ENCODE assay signal across 13 cellular contexts in genomic region chr3:157075693-157076420, GRCh38.
A peak's percentile ranks its signal among the peaks of the same experiment; 100 is the strongest.
DNase-seq lines count a peak whose midpoint lies in the region; ATAC-seq, FAIRE-seq and TF ChIP-seq lines count a peak whose summit lies in the region.
"Had no signal": no experiment of that assay in that cellular context is flagged by ENCODE, and none has a peak within 500 bp of the region (broad histone marks: within the 10 kb centered on the region; RNA-seq: fewer than 3 reads in every experiment).

No MANE protein-coding gene starts in this region.

- H3K4me3 Mint-ChIP-seq in neural crest cell (no peak overlapping the region), WTC11 (no peak overlapping the region)
- H3K4me3 Mint-ChIP-seq: CD14-positive monocyte had no signal

- H3K27ac Mint-ChIP-seq in neural crest cell (ENCODE audit: unreplicated experiment) (peak overlapping the region; percentile 37), WTC11 (no peak overlapping the region)
- H3K27ac Mint-ChIP-seq: CD14-positive monocyte had no signal

- TF ChIP-seq CTCF in neural crest cell (conservative IDR thresholded peaks at IDR 0.05) (no peak), WTC11 (IDR thresholded peaks at IDR 0.05) (no peak)

- DNase-seq in AG08395 (ENCODE audit: low spot score) (peak; percentile 73), GM19239 (ENCODE audit: insufficient read length, low spot score) (no peak), astrocyte of the hippocampus (ENCODE audit: low read depth, low spot score) (peak; percentile 41), neural crest cell (ENCODE audit: low read depth, low spot score) (no peak), mesenteric fat pad (ENCODE audit: low spot score) (no peak), WTC11 (ENCODE audit: low spot score) (no peak), urothelium cell line (ENCODE audit: low spot score) (no peak)
- DNase-seq: activated CD4-positive, alpha-beta T cell treated with anti-CD3 and anti-CD28 coated beads, Interleukin-2, amount 50 U/mL, for 4 hours; NCI-H510A; stimulated activated naive CD4-positive, alpha-beta T cell treated with Interleukin-2 at 50 U/mL for 16 hours had no signal

- no peaks in the 10 kb centered on the region for H3K9me3 Mint-ChIP-seq in neural crest cell
- no peaks in the 10 kb centered on the region for H3K9me3 Mint-ChIP-seq in WTC11
- H3K9me3 Mint-ChIP-seq: CD14-positive monocyte had no signal

- CTCF ChIA-PET in WTC11 (lab: Charles Lee) = interaction anchor here (1.2 to 2.7 kb wide), 2 partner anchors 13 to 400 kb away, joined by 4 to 15 read pairs; no protein-coding TSS in a partner anchor

- H3K27me3 Mint-ChIP-seq in neural crest cell (ENCODE audit: low read depth) = no peaks in the 10 kb centered on the region
- H3K27me3 Mint-ChIP-seq in WTC11 (ENCODE audit: low read depth) = no peaks in the 10 kb centered on the region

- POLR2A ChIA-PET in WTC11 (lab: Charles Lee) = no interaction called here

- ATAC-seq in WTC11 (no peak), HG02610 (IDR thresholded peaks at IDR 0.05; ENCODE audit: unreplicated experiment) (no peak)

- FAIRE-seq in GM19239 (lab: Jason Lieb, UNC) (peak; percentile 71), urothelium cell line (lab: Jason Lieb, UNC) (no peak)
- FAIRE-seq: endometrium had no signal

- no peaks in the 10 kb centered on the region for H3K36me3 Mint-ChIP-seq in neural crest cell (ENCODE audit: low read depth)
- no peaks in the 10 kb centered on the region for H3K36me3 Mint-ChIP-seq in WTC11
- H3K36me3 Mint-ChIP-seq: CD14-positive monocyte had no signal

- peaks cover 48% of the 10 kb centered on the region for H3K4me1 Mint-ChIP-seq in neural crest cell
- peaks cover 17% of the 10 kb centered on the region for H3K4me1 Mint-ChIP-seq in WTC11
- H3K4me1 Mint-ChIP-seq: CD14-positive monocyte had no signal

TF ChIP-seq in WTC11, 78 proteins besides CTCF, POLR2A, EP300 and RAD21:
- TF ChIP-seq FOXP1 (CRISPR knock-in tag; IDR thresholded peaks at IDR 0.05; ENCODE audit: borderline replicate concordance) (no peak), AFF4 (CRISPR knock-in tag; IDR thresholded peaks at IDR 0.05; ENCODE audit: borderline replicate concordance) (no peak), NR1H2 (CRISPR knock-in tag; IDR thresholded peaks at IDR 0.05) (no peak), MYBL2 (CRISPR knock-in tag; IDR thresholded peaks at IDR 0.05) (no peak), ERG (CRISPR knock-in tag; IDR thresholded peaks at IDR 0.05) (no peak), NR3C1 (CRISPR knock-in tag; conservative IDR thresholded peaks at IDR 0.05; ENCODE audit: low read depth) (no peak), MAX (CRISPR knock-in tag; IDR thresholded peaks at IDR 0.05) (no peak), ATF3 (CRISPR knock-in tag; conservative IDR thresholded peaks at IDR 0.05) (no peak), NR2C2 (CRISPR knock-in tag; IDR thresholded peaks at IDR 0.05) (no peak)

Comparison
In these comparisons a context has a peak if more than half of its experiments do, and no peak if none do; other contexts are left out.
1. DNase-seq: peak in AG08395 (single experiment) and astrocyte of the hippocampus (single experiment); none in GM19239 (single experiment), neural crest cell (single experiment), mesenteric fat pad (single experiment), WTC11 (single experiment) and urothelium cell line (single experiment).